In the genomic region with DNA sequence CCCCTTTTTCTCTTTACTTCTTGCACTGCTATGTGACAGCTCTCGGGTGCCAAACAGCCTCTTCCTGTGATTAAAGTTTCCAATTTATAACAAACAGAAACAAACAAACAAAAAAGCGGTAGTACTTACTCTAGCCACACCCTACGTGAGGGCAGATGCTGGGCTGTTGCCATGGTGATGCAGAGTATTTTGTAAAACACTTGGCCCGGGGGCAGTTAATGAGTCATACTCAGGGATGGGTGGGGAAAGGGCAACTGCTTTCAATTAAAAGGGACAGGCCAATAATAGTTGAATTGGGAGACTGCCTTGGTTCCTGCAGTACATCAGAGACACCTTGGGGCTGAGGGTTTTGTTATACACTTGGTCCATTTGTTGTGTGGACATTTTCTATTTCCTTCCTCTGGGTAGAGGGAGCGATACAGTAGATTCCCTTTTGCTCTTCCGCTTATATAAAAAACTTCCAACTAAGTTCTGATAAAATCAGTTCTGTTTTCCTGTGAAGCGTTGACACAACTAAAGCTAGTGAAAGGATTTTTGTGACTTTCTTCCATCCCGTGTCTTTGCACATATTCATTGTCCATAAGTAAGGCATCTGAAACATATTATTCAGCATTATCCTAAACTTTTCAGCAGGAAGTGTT, we compare ENCODE assay signal across 8 cellular contexts. TPM values are rescaled to one million over a fixed set of nuclear protein-coding genes. Genes with fewer than 3 reads are reported as not detected.
DNase-seq lines count a peak whose midpoint lies in the region; ATAC-seq, FAIRE-seq and TF ChIP-seq lines count a peak whose summit lies in the region.

No MANE protein-coding gene starts in this region.

- 46 to 53% methylated on average over 8 of the region's 8 CpGs for WGBS in pancreas, 2 donors

- H3K36me3 ChIP-seq in HEK293 (ENCODE audit: control insufficient read depth in 2 of 2, insufficient read depth in 1 of 2, low read length in 2 of 2): no peaks in the 10 kb centered on the region
- no peaks in the 10 kb centered on the region for H3K36me3 ChIP-seq in Peyer's patch
- H3K36me3 ChIP-seq in pancreas: no peaks in the 10 kb centered on the region
- H3K36me3 ChIP-seq in tibial artery: no peaks in the 10 kb centered on the region

- CTCF ChIA-PET in HEK293 (lab: Yijun Ruan, JAX): interaction anchor here (0.7 to 2.3 kb wide), 4 partner anchors 10 to 89 kb away, joined by 5 to 13 read pairs (median 9); no protein-coding TSS in a partner anchor

- FAIRE-seq in pancreas (lab: Jason Lieb, UNC): no peak

- ATAC-seq in activated T-cell treated with anti-CD3 and anti-CD28 coated beads, Interleukin-2, amount 50 U/mL, for 4 hours: peak; percentile 31 to 46
- ATAC-seq in pancreas: peak; percentile 52 to 85 (median 66)
- no peak for ATAC-seq in GM19035 (IDR thresholded peaks at IDR 0.05; ENCODE audit: unreplicated experiment)

- H3K27ac ChIP-seq in HEK293 (ENCODE audit: extremely low read depth, low read depth, low read length): no peak overlapping the region
- peak overlapping the region; percentile 7 to 71 (median 61) for H3K27ac ChIP-seq in Peyer's patch
- peak overlapping the region in 2 of 4 donors; percentile 42 to 50 for H3K27ac ChIP-seq in pancreas
- H3K27ac ChIP-seq in tibial artery: peak overlapping the region; percentile 65 to 68

- no peaks in the 10 kb centered on the region for H3K9me3 Mint-ChIP-seq in activated T-cell treated with anti-CD3 and anti-CD28 coated beads, Interleukin-2, amount 50 U/mL, for 4 hours

- TF ChIP-seq POLR2A in Peyer's patch (IDR thresholded peaks at IDR 0.05): no peak

- peaks cover 15% of the 10 kb centered on the region for H3K4me1 ChIP-seq in HEK293 (ENCODE audit: control insufficient read depth, insufficient read depth, low read length)
- H3K4me1 ChIP-seq in Peyer's patch: peaks cover 0 to 41% (median 5%) of the 10 kb centered on the region in 4 donors
- H3K4me1 ChIP-seq in pancreas: peaks cover 0 to 24% (median 0%) of the 10 kb centered on the region in 3 donors
- peaks cover 3 to 37% (median 11%) of the 10 kb centered on the region in 4 donors for H3K4me1 ChIP-seq in tibial artery

- intact Hi-C loops in pancreas (cut with DNase I) (no loop called here), tibial artery (cut with DNase I; ENCODE audit: low total_unique reads) (no loop called here)

- peak; percentile 85 for DNase-seq in AG08396 (ENCODE audit: low spot score)
- peak; percentile 55 to 93 (median 77) for DNase-seq in Peyer's patch
- peak; percentile 68 for DNase-seq in activated T-cell treated with anti-CD3 and anti-CD28 coated beads, Interleukin-2, amount 50 U/mL, for 4 hours
- DNase-seq in fibroblast of the aortic adventitia (ENCODE audit: low read depth): peak; percentile 98
- DNase-seq in pancreas: peak in 4 of 6 donors; percentile 55 to 65 (median 62)
- peak; percentile 91 to 94 for DNase-seq in tibial artery

- H3K4me3 ChIP-seq in HEK293 (ENCODE audit: low read depth, low read length) (no peak overlapping the region), Peyer's patch (no peak overlapping the region), fibroblast of the aortic adventitia (ENCODE audit: low read depth, low read length) (no peak overlapping the region), pancreas (no peak overlapping the region), tibial artery (no peak overlapping the region)

- H3K27me3 Mint-ChIP-seq in activated T-cell treated with anti-CD3 and anti-CD28 coated beads, Interleukin-2, amount 50 U/mL, for 4 hours (ENCODE audit: low read depth): peaks cover 2% of the 10 kb centered on the region

- H3K36me3 Mint-ChIP-seq in activated T-cell treated with anti-CD3 and anti-CD28 coated beads, Interleukin-2, amount 50 U/mL, for 4 hours (ENCODE audit: insufficient read depth): no peaks in the 10 kb centered on the region

- peaks cover 52% of the 10 kb centered on the region for H3K4me1 Mint-ChIP-seq in activated T-cell treated with anti-CD3 and anti-CD28 coated beads, Interleukin-2, amount 50 U/mL, for 4 hours (ENCODE audit: low read depth)

- H3K9me3 ChIP-seq in HEK293 (ENCODE audit: control insufficient read depth, insufficient read depth, low read depth, low read length) (no peaks in the 10 kb centered on the region), Peyer's patch (no peaks in the 10 kb centered on the region), pancreas (no peaks in the 10 kb centered on the region), tibial artery (no peaks in the 10 kb centered on the region)

- H3K4me3 Mint-ChIP-seq in activated T-cell treated with anti-CD3 and anti-CD28 coated beads, Interleukin-2, amount 50 U/mL, for 4 hours: peak overlapping the region; percentile 37

- no peaks in the 10 kb centered on the region for H3K27me3 ChIP-seq in Peyer's patch
- H3K27me3 ChIP-seq in pancreas: no peaks in the 10 kb centered on the region
- no peaks in the 10 kb centered on the region for H3K27me3 ChIP-seq in tibial artery

- POLR2A ChIA-PET in HEK293 (lab: Yijun Ruan, JAX): interaction anchor here (1.1 kb wide), 1 partner anchor 43 kb away, joined by 4 read pairs; no protein-coding TSS in a partner anchor

- TF ChIP-seq CTCF in HEK293 (tag by site-specific recombination; IDR thresholded peaks at IDR 0.05) (no peak), Peyer's patch (IDR thresholded peaks at IDR 0.05) (peak in 1 of 6 experiments; percentile 34), fibroblast of the aortic adventitia (IDR thresholded peaks at IDR 0.05; ENCODE audit: insufficient read depth, low read length) (no peak), pancreas (IDR thresholded peaks at IDR 0.05) (no peak), tibial artery (IDR thresholded peaks at IDR 0.05) (peak in 1 of 2 experiments; percentile 10)

TF ChIP-seq in HEK293, 187 proteins besides CTCF, POLR2A, EP300 and RAD21 (continues in another document):
- TF ChIP-seq RBAK (tag by site-specific recombination; IDR thresholded peaks at IDR 0.05): no peak
- TF ChIP-seq ZNF10 (tag by site-specific recombination; IDR thresholded peaks at IDR 0.05): no peak
- TF ChIP-seq ZNF140 (tag by site-specific recombination; IDR thresholded peaks at IDR 0.05): no peak
- no peak for TF ChIP-seq ZNF311 (tag by site-specific recombination; IDR thresholded peaks at IDR 0.05; ENCODE audit: borderline replicate concordance)
- TF ChIP-seq ZNF23 (tag by site-specific recombination; IDR thresholded peaks at IDR 0.05; ENCODE audit: borderline replicate concordance): no peak
- TF ChIP-seq, protein P1, sequence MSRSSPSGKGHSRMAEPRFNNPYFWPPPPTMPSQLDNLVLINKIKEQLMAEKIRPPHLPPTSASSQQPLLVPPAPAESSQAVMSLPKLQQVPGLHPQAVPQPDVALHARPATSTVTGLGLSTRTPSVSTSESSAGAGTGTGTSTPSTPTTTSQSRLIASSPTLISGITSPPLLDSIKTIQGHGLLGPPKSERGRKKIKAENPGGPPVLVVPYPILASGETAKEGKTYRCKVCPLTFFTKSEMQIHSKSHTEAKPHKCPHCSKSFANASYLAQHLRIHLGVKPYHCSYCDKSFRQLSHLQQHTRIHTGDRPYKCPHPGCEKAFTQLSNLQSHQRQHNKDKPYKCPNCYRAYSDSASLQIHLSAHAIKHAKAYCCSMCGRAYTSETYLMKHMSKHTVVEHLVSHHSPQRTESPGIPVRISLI (tag by site-specific recombination; IDR thresholded peaks at IDR 0.05): no peak
- TF ChIP-seq KLF16 (tag by site-specific recombination; IDR thresholded peaks at IDR 0.05): no peak
- TF ChIP-seq ZBTB20 (tag by site-specific recombination; IDR thresholded peaks at IDR 0.05): no peak
- TF ChIP-seq, protein P2, sequence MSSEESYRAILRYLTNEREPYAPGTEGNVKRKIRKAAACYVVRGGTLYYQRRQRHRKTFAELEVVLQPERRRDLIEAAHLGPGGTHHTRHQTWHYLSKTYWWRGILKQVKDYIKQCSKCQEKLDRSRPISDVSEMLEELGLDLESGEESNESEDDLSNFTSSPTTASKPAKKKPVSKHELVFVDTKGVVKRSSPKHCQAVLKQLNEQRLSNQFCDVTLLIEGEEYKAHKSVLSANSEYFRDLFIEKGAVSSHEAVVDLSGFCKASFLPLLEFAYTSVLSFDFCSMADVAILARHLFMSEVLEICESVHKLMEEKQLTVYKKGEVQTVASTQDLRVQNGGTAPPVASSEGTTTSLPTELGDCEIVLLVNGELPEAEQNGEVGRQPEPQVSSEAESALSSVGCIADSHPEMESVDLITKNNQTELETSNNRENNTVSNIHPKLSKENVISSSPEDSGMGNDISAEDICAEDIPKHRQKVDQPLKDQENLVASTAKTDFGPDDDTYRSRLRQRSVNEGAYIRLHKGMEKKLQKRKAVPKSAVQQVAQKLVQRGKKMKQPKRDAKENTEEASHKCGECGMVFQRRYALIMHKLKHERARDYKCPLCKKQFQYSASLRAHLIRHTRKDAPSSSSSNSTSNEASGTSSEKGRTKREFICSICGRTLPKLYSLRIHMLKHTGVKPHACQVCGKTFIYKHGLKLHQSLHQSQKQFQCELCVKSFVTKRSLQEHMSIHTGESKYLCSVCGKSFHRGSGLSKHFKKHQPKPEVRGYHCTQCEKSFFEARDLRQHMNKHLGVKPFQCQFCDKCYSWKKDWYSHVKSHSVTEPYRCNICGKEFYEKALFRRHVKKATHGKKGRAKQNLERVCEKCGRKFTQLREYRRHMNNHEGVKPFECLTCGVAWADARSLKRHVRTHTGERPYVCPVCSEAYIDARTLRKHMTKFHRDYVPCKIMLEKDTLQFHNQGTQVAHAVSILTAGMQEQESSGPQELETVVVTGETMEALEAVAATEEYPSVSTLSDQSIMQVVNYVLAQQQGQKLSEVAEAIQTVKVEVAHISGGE (tag by site-specific recombination; conservative IDR thresholded peaks at IDR 0.05; ENCODE audit: low read depth): no peak
- TF ChIP-seq ZXDB (tag by site-specific recombination; IDR thresholded peaks at IDR 0.05): peak; percentile 29; the same call in 1 of the 2 replicates
- TF ChIP-seq ZBTB21 (tag by site-specific recombination; IDR thresholded peaks at IDR 0.05): 0 out of 2 replicates have a peak, but pooled peaks have one; percentile 15
- TF ChIP-seq ZNF510 (tag by site-specific recombination; IDR thresholded peaks at IDR 0.05; ENCODE audit: insufficient replicate concordance): no peak
- TF ChIP-seq ZBTB17 (tag by site-specific recombination; IDR thresholded peaks at IDR 0.05): peak; percentile 35; the same call in 1 of the 2 replicates

RNA-seq across cellular contexts. Expression of a gene that starts 36.5 kb away (rescaled TPM):
- 10 to 100 TPM in 3 of 4 donors, 1 to 10 TPM in 1; 9.1 to 45.2 (median 14.6) TPM for total RNA-seq in Peyer's patch
- 10 to 100 TPM; 23.2 to 29.1 (median 24.6) TPM for total RNA-seq in activated T-cell treated with anti-CD3 and anti-CD28 coated beads, Interleukin-2, amount 50 U/mL, for 4 hours
- total RNA-seq in fibroblast of the aortic adventitia (ENCODE audit: low replicate concordance): 6.3 and 18.3 TPM in 2 replicates
- 10 to 100 TPM in 1 of 6 donors, 1 to 10 TPM in 5; 6.1 to 11.3 (median 8.0) TPM for total RNA-seq in pancreas
- polyA plus RNA-seq in pancreas: 10 to 100 TPM; 17.8 to 27.8 TPM

RNA-seq across cellular contexts. Expression of a gene that starts 47.8 kb away (rescaled TPM):
- total RNA-seq in Peyer's patch (100 to 1,000 TPM in 3 of 4 donors, 10 to 100 TPM in 1; 90.0 to 223 (median 154) TPM), fibroblast of the aortic adventitia (ENCODE audit: low replicate concordance) (271 and 340 TPM in 2 replicates), pancreas (100 to 1,000 TPM in 2 of 6 donors, 10 to 100 TPM in 4; 34.3 to 211 (median 74.6) TPM)
- 100 to 1,000 TPM in 2 of 3 donors, 10 to 100 TPM in 1; 92.6 to 113 (median 106) TPM for total RNA-seq in activated T-cell treated with anti-CD3 and anti-CD28 coated beads, Interleukin-2, amount 50 U/mL, for 4 hours
- polyA plus RNA-seq in pancreas: 100 to 1,000 TPM; 203 to 269 TPM
